Comparison of ENCODE assay signal across 19 cellular contexts in genomic region chr20:61924858-61925554, GRCh38.
"Had no signal": no experiment of that assay in that cellular context is flagged by ENCODE, and none has a peak within 500 bp of the region (broad histone marks: within the 10 kb centered on the region; RNA-seq: fewer than 3 reads in every experiment).

No MANE protein-coding gene starts in this region.

- H3K9me3 ChIP-seq: right lobe of liver, transverse colon, vagina had no signal

- H3K9me3 Mint-ChIP-seq: dendritic cell treated with granulocyte-macrophage colony-stimulating factor and Interleukin-4, amounts not matched to agents 40 ng/mL and 50 ng/mL, for 4 days; memory B cell; stimulated activated naive B cell treated with anti-CD40 and anti-IgM and Interleukin-4, amounts not matched to agents 10 μg/mL and 1 μg/mL and 100 μg/mL, for 72 hours had no signal

- H3K4me3 Mint-ChIP-seq: activated naive CD8-positive, alpha-beta T cell; dendritic cell treated with granulocyte-macrophage colony-stimulating factor and Interleukin-4, amounts not matched to agents 40 ng/mL and 50 ng/mL, for 4 days; memory B cell; nephron; stimulated activated naive B cell treated with anti-CD40 and anti-IgM and Interleukin-4, amounts not matched to agents 10 μg/mL and 1 μg/mL and 100 μg/mL, for 72 hours had no signal

- H3K4me1 ChIP-seq: left lung, right lobe of liver, transverse colon, vagina had no signal

- H3K4me1 Mint-ChIP-seq: nephron; stimulated activated naive B cell treated with anti-CD40 and anti-IgM and Interleukin-4, amounts not matched to agents 10 μg/mL and 1 μg/mL and 100 μg/mL, for 72 hours had no signal

- H3K27me3 Mint-ChIP-seq: activated naive CD8-positive, alpha-beta T cell; dendritic cell treated with granulocyte-macrophage colony-stimulating factor and Interleukin-4, amounts not matched to agents 40 ng/mL and 50 ng/mL, for 4 days; memory B cell; stimulated activated naive B cell treated with anti-CD40 and anti-IgM and Interleukin-4, amounts not matched to agents 10 μg/mL and 1 μg/mL and 100 μg/mL, for 72 hours had no signal

- DNase-seq: activated gamma-delta T cell treated with Interleukin-2 at 50 U/mL for 16 hours; activated T-cell treated with anti-CD3 and anti-CD28 coated beads, Interleukin-2, amount 50 U/mL, for 1 hour; amniotic stem cell; effector CD8-positive, alpha-beta T cell; erythroblast; small intestine; stimulated activated CD4-positive, alpha-beta T cell treated with anti-CD3 and anti-CD28 coated beads, Interleukin-2, amount 100 ng/mL, for 48 hours; stimulated activated CD8-positive, alpha-beta memory T cell treated with anti-CD3 and anti-CD28 coated beads, Interleukin-4, amount 100 ng/mL, for 48 hours; stimulated activated naive B cell treated with anti-CD40 and anti-IgM and Interleukin-4, amounts not matched to agents 10 μg/mL and 1 μg/mL and 100 μg/mL, for 72 hours; T-helper 9 cell; transverse colon had no signal

- H3K27ac ChIP-seq: cardiac muscle cell, left lung, right lobe of liver, transverse colon, vagina had no signal

- H3K36me3 ChIP-seq: cardiac muscle cell, left lung, right lobe of liver, transverse colon, vagina had no signal

- H3K36me3 Mint-ChIP-seq: activated naive CD8-positive, alpha-beta T cell; memory B cell; stimulated activated naive B cell treated with anti-CD40 and anti-IgM and Interleukin-4, amounts not matched to agents 10 μg/mL and 1 μg/mL and 100 μg/mL, for 72 hours had no signal

- ATAC-seq: left lung; right lobe of liver; stimulated activated naive B cell treated with anti-CD40 and anti-IgM and Interleukin-4, amounts not matched to agents 10 μg/mL and 1 μg/mL and 100 μg/mL, for 72 hours had no signal

- H3K27me3 ChIP-seq: cardiac muscle cell, right lobe of liver, transverse colon, vagina had no signal

- H3K27ac Mint-ChIP-seq: activated naive CD8-positive, alpha-beta T cell; dendritic cell treated with granulocyte-macrophage colony-stimulating factor and Interleukin-4, amounts not matched to agents 40 ng/mL and 50 ng/mL, for 4 days; memory B cell; nephron; stimulated activated naive B cell treated with anti-CD40 and anti-IgM and Interleukin-4, amounts not matched to agents 10 μg/mL and 1 μg/mL and 100 μg/mL, for 72 hours had no signal

- FAIRE-seq: small intestine had no signal

- H3K4me3 ChIP-seq: cardiac muscle cell, left lung, right lobe of liver, transverse colon, vagina had no signal
